Comparison of ENCODE assay signal across 8 cellular contexts in genomic region chr9:77944556-77945261, GRCh38.
DNase-seq lines count a peak whose midpoint lies in the region; ATAC-seq and TF ChIP-seq lines count a peak whose summit lies in the region.

No MANE protein-coding gene starts in this region.

- peak overlapping the region in 3 of 4 donors; percentile 27 to 72 (median 39) for H3K4me3 Mint-ChIP-seq in CD4-positive, CD25-positive, alpha-beta regulatory T cell
- no peak overlapping the region for H3K4me3 Mint-ChIP-seq in endothelial cell (ENCODE audit: unreplicated experiment)
- H3K4me3 Mint-ChIP-seq in naive thymus-derived CD8-positive, alpha-beta T cell: peak overlapping the region; percentile 4 to 67 (median 54)

- no peaks in the 10 kb centered on the region for H3K9me3 ChIP-seq in CD4-positive, CD25-positive, alpha-beta regulatory T cell (ENCODE audit: control insufficient read depth in 2 of 2, low read length in 2 of 2)

- H3K27me3 ChIP-seq in CD4-positive, CD25-positive, alpha-beta regulatory T cell (ENCODE audit: control insufficient read depth, insufficient read depth, low read length): no peaks in the 10 kb centered on the region

- no peaks in the 10 kb centered on the region for H3K36me3 ChIP-seq in CD4-positive, CD25-positive, alpha-beta regulatory T cell (ENCODE audit: control insufficient read depth, insufficient read depth, low read length)

- POLR2A ChIA-PET in naive thymus-derived CD8-positive, alpha-beta T cell (lab: Charles Lee): no interaction called here

- peaks cover 25 to 71% (median 58%) of the 10 kb centered on the region in 4 donors for H3K4me1 Mint-ChIP-seq in CD4-positive, CD25-positive, alpha-beta regulatory T cell
- H3K4me1 Mint-ChIP-seq in endothelial cell (ENCODE audit: unreplicated experiment): peaks cover 32% of the 10 kb centered on the region
- peaks cover 26 to 68% (median 52%) of the 10 kb centered on the region in 4 donors for H3K4me1 Mint-ChIP-seq in naive thymus-derived CD8-positive, alpha-beta T cell

- peaks cover 20% of the 10 kb centered on the region for H3K4me1 ChIP-seq in CD4-positive, CD25-positive, alpha-beta regulatory T cell (ENCODE audit: control insufficient read depth, insufficient read depth, low read length, poor library complexity, severe bottlenecking)

- no peak for TF ChIP-seq CTCF in endothelial cell (IDR thresholded peaks at IDR 0.05; ENCODE audit: unreplicated experiment)

- ATAC-seq in CD4-positive, CD25-positive, alpha-beta regulatory T cell (ENCODE audit: low read depth in 2 of 2): peak in 1 of 2 donors; percentile 64
- ATAC-seq in naive thymus-derived CD8-positive, alpha-beta T cell: peak; percentile 54 to 62
- no peak for ATAC-seq in HG03521 (IDR thresholded peaks at IDR 0.05; ENCODE audit: unreplicated experiment)
- no peak for ATAC-seq in HG03432 (IDR thresholded peaks at IDR 0.05; ENCODE audit: unreplicated experiment)

- H3K27ac Mint-ChIP-seq in CD4-positive, CD25-positive, alpha-beta regulatory T cell: peak overlapping the region; percentile 1 to 79 (median 78)
- peak overlapping the region; percentile 40 for H3K27ac Mint-ChIP-seq in endothelial cell (ENCODE audit: unreplicated experiment)
- H3K27ac Mint-ChIP-seq in naive thymus-derived CD8-positive, alpha-beta T cell: peak overlapping the region in 9 of 10 donors; percentile 15 to 92 (median 76)

- H3K27ac ChIP-seq in CD4-positive, CD25-positive, alpha-beta regulatory T cell (ENCODE audit: insufficient read depth, low read length, poor library complexity, severe bottlenecking): no peak overlapping the region

- peak overlapping the region; percentile 28 for H3K4me3 ChIP-seq in CD4-positive, CD25-positive, alpha-beta regulatory T cell (ENCODE audit: low read depth, low read length)

- peaks cover 0 to 1% (median 0%) of the 10 kb centered on the region in 7 donors for H3K9me3 Mint-ChIP-seq in CD4-positive, CD25-positive, alpha-beta regulatory T cell
- H3K9me3 Mint-ChIP-seq in endothelial cell (ENCODE audit: unreplicated experiment): no peaks in the 10 kb centered on the region
- H3K9me3 Mint-ChIP-seq in naive thymus-derived CD8-positive, alpha-beta T cell: no peaks in the 10 kb centered on the region

- H3K36me3 Mint-ChIP-seq in CD4-positive, CD25-positive, alpha-beta regulatory T cell: peaks cover 3% of the 10 kb centered on the region
- H3K36me3 Mint-ChIP-seq in endothelial cell (ENCODE audit: low read depth, unreplicated experiment): no peaks in the 10 kb centered on the region
- peaks cover 0 to 2% (median 0%) of the 10 kb centered on the region in 3 donors for H3K36me3 Mint-ChIP-seq in naive thymus-derived CD8-positive, alpha-beta T cell

- peak in 1 of 3 donors; percentile 69 for DNase-seq in CD4-positive, CD25-positive, alpha-beta regulatory T cell
- peak; percentile 35 for DNase-seq in NCI-H69 (lab: John Stamatoyannopoulos, UW)
- peak; percentile 49 for DNase-seq in endothelial cell (ENCODE audit: low spot score)
- DNase-seq in naive thymus-derived CD8-positive, alpha-beta T cell: peak in 4 of 10 donors; percentile 5 to 35 (median 14)
- no peak for DNase-seq in amniotic stem cell (lab: John Stamatoyannopoulos, UW)
- no peak for DNase-seq in NCI-H146 treated with DMSO at 0.1 percent for 48 hours (lab: John Stamatoyannopoulos, UW; ENCODE audit: unreplicated experiment)

- no peaks in the 10 kb centered on the region for H3K27me3 Mint-ChIP-seq in CD4-positive, CD25-positive, alpha-beta regulatory T cell
- H3K27me3 Mint-ChIP-seq in endothelial cell (ENCODE audit: unreplicated experiment): peaks cover 2% of the 10 kb centered on the region
- no peaks in the 10 kb centered on the region for H3K27me3 Mint-ChIP-seq in naive thymus-derived CD8-positive, alpha-beta T cell

Comparison
In these comparisons a context has a peak if more than half of its experiments do, and no peak if none do; other contexts are left out.
1. ATAC-seq: peak in naive thymus-derived CD8-positive, alpha-beta T cell (2 of 2); none in HG03521 (single experiment) and HG03432 (single experiment).
2. DNase-seq: peak in NCI-H69 (single experiment) and endothelial cell (single experiment); none in amniotic stem cell (single experiment) and NCI-H146 treated with DMSO at 0.1 percent for 48 hours (single experiment).
3. Peak in every context shown above with its lines, with median percentiles within 50 percentile points of each other: H3K27ac Mint-ChIP-seq.